Comparison of ENCODE assay signal across 25 cellular contexts in the genomic region with DNA sequence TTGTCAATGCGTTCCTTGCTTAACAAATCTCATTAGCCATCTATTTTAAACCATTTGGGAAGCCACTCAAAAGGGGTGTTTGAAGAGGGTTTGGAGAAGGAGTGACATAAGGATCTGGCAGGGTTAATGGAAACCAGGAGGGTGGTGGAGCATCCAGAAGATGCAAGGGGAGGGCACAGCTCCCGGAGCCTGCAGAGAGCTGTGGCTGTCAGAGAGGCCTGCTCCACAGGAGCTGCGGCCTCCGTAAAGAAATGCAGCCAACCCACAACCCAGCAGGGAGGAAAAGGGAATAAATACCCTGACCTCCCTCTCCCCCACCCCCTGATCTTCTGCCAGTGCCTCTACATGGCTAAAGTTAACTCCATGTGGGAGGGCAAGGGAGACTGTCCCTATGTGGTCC.
DNase-seq lines count a peak whose midpoint lies in the region; ATAC-seq and TF ChIP-seq lines count a peak whose summit lies in the region.
"Had no signal": no experiment of that assay in that cellular context is flagged by ENCODE, and none has a peak within 500 bp of the region (broad histone marks: within the 10 kb centered on the region; RNA-seq: fewer than 3 reads in every experiment).

No MANE protein-coding gene starts in this region.

- intact Hi-C loops in CD4-positive, alpha-beta T cell (cut with DNase I, micrococcal nuclease): no loop called here

- H3K9me3 Mint-ChIP-seq in CD4-positive, alpha-beta T cell: peaks cover 2% of the 10 kb centered on the region
- H3K9me3 Mint-ChIP-seq: stimulated activated naive CD8-positive, alpha-beta T cell treated with anti-CD3 and anti-CD28 coated beads, Interleukin-15, amount 100 ng/mL, for 72 hours had no signal

- no peaks in the 10 kb centered on the region for H3K27me3 Mint-ChIP-seq in CD4-positive, alpha-beta T cell
- H3K27me3 Mint-ChIP-seq: activated naive CD8-positive, alpha-beta T cell treated with anti-CD3 and anti-CD28 coated beads, Interleukin-2, amount 10 ng/mL, durations not matched to agents 7 days and 5 days had no signal

- CTCF ChIA-PET in CD4-positive, alpha-beta T cell (lab: Charles Lee): no interaction called here

- no peaks in the 10 kb centered on the region for H3K27me3 ChIP-seq in CD4-positive, alpha-beta T cell (ENCODE audit: control insufficient read depth, insufficient read depth, low read length)
- H3K27me3 ChIP-seq: body of pancreas, left lung, SJSA1 had no signal

- peak; percentile 2 for DNase-seq in NCI-H446 treated with DMSO at 0.1 percent for 48 hours (lab: John Stamatoyannopoulos, UW)
- DNase-seq in NCI-H446 (lab: John Stamatoyannopoulos, UW): no peak
- DNase-seq in cerebellar cortex (ENCODE audit: low spot score): peak; percentile 46
- peak; percentile 70 for DNase-seq in iPS-NIHi7 (ENCODE audit: extremely low spot score)
- peak; percentile 19 for DNase-seq in retina
- DNase-seq in activated gamma-delta T cell (lab: John Stamatoyannopoulos, UW): no peak
- DNase-seq in CD4-positive, alpha-beta T cell: no peak
- DNase-seq: 8988T; activated CD8-positive, alpha-beta T cell treated with anti-CD3 and anti-CD28 coated beads, Interleukin-2, amount 10 ng/mL, durations not matched to agents 7 days and 5 days; activated naive CD8-positive, alpha-beta T cell treated with anti-CD3 and anti-CD28 coated beads, Interleukin-2, amount 10 ng/mL, durations not matched to agents 7 days and 5 days; body of pancreas; DMS 273 treated with DMSO at 0.1 percent for 48 hours; effector CD4-positive, alpha-beta T cell; immature natural killer cell; KBM-7; left lung; NCI-H2029; NCI-H2227 treated with DMSO at 0.1 percent for 48 hours; NCI-H774; stimulated activated CD4-positive, alpha-beta T cell treated with anti-CD3 and anti-CD28 coated beads, Interleukin-1b, Interleukin-23, amount 100 ng/mL, for 48 hours; stimulated activated CD8-positive, alpha-beta memory T cell treated with anti-CD3 and anti-CD28 coated beads, Interleukin-4, amount 100 ng/mL, for 48 hours; stimulated activated naive CD8-positive, alpha-beta T cell treated with anti-CD3 and anti-CD28 coated beads, Interleukin-15, amount 100 ng/mL, for 72 hours; T-cell had no signal

- no peaks in the 10 kb centered on the region for H3K4me1 Mint-ChIP-seq in CD4-positive, alpha-beta T cell (ENCODE audit: low read depth)
- H3K4me1 Mint-ChIP-seq: activated naive CD8-positive, alpha-beta T cell treated with anti-CD3 and anti-CD28 coated beads, Interleukin-2, amount 10 ng/mL, durations not matched to agents 7 days and 5 days; immature natural killer cell; stimulated activated naive CD8-positive, alpha-beta T cell treated with anti-CD3 and anti-CD28 coated beads, Interleukin-15, amount 100 ng/mL, for 72 hours; T-cell had no signal

- no peak for ATAC-seq in HG03439 (IDR thresholded peaks at IDR 0.05; ENCODE audit: unreplicated experiment)
- ATAC-seq in CD4-positive, alpha-beta T cell (ENCODE audit: poor library complexity): no peak
- ATAC-seq: activated CD8-positive, alpha-beta T cell treated with anti-CD3 and anti-CD28 coated beads, Interleukin-2, amount 10 ng/mL, durations not matched to agents 7 days and 5 days; body of pancreas; left lung; stimulated activated naive CD8-positive, alpha-beta T cell treated with anti-CD3 and anti-CD28 coated beads, Interleukin-15, amount 100 ng/mL, for 72 hours; T-cell had no signal

- H3K27ac ChIP-seq in CD4-positive, alpha-beta T cell (ENCODE audit: low read depth, low read length): no peak overlapping the region
- H3K27ac ChIP-seq: body of pancreas, left lung, SJSA1 had no signal

- TF ChIP-seq CTCF in CD4-positive, alpha-beta T cell (IDR thresholded peaks at IDR 0.05): no peak

- no peaks in the 10 kb centered on the region for H3K36me3 Mint-ChIP-seq in CD4-positive, alpha-beta T cell (ENCODE audit: low read depth)
- H3K36me3 Mint-ChIP-seq: activated naive CD8-positive, alpha-beta T cell treated with anti-CD3 and anti-CD28 coated beads, Interleukin-2, amount 10 ng/mL, durations not matched to agents 7 days and 5 days; T-cell had no signal

- no peak overlapping the region for H3K27ac Mint-ChIP-seq in CD4-positive, alpha-beta T cell
- H3K27ac Mint-ChIP-seq: activated CD8-positive, alpha-beta T cell treated with anti-CD3 and anti-CD28 coated beads, Interleukin-2, amount 10 ng/mL, durations not matched to agents 7 days and 5 days; activated naive CD8-positive, alpha-beta T cell treated with anti-CD3 and anti-CD28 coated beads, Interleukin-2, amount 10 ng/mL, durations not matched to agents 7 days and 5 days; immature natural killer cell; stimulated activated naive CD8-positive, alpha-beta T cell treated with anti-CD3 and anti-CD28 coated beads, Interleukin-15, amount 100 ng/mL, for 72 hours; T-cell had no signal

- no peak overlapping the region for H3K4me3 Mint-ChIP-seq in CD4-positive, alpha-beta T cell
- H3K4me3 Mint-ChIP-seq: activated CD8-positive, alpha-beta T cell treated with anti-CD3 and anti-CD28 coated beads, Interleukin-2, amount 10 ng/mL, durations not matched to agents 7 days and 5 days; activated naive CD8-positive, alpha-beta T cell treated with anti-CD3 and anti-CD28 coated beads, Interleukin-2, amount 10 ng/mL, durations not matched to agents 7 days and 5 days; immature natural killer cell; stimulated activated naive CD8-positive, alpha-beta T cell treated with anti-CD3 and anti-CD28 coated beads, Interleukin-15, amount 100 ng/mL, for 72 hours; T-cell had no signal

- no peaks in the 10 kb centered on the region for H3K9me3 ChIP-seq in CD4-positive, alpha-beta T cell (ENCODE audit: control insufficient read depth, low read length)
- H3K9me3 ChIP-seq: body of pancreas, SJSA1 had no signal

- POLR2A ChIA-PET in CD4-positive, alpha-beta T cell (lab: Charles Lee): no interaction called here

Comparison
In these comparisons a context has a peak if more than half of its experiments do, and no peak if none do; other contexts are left out.
1. DNase-seq: peak in NCI-H446 treated with DMSO at 0.1 percent for 48 hours (single experiment), cerebellar cortex (single experiment), iPS-NIHi7 (single experiment) and retina (single experiment); none in NCI-H446 (0 of 2), activated gamma-delta T cell (single experiment) and CD4-positive, alpha-beta T cell (0 of 10).